In genomic region chr3:160566499-160566898, GRCh38 we compare ENCODE assay signal across 8 cellular contexts. TPM values are rescaled to one million over a fixed set of nuclear protein-coding genes. Genes with fewer than 3 reads are reported as not detected.
A peak's percentile ranks its signal among the peaks of the same experiment; 100 is the strongest.
DNase-seq lines count a peak whose midpoint lies in the region; ATAC-seq and TF ChIP-seq lines count a peak whose summit lies in the region.

No MANE protein-coding gene starts in this region.

- H3K4me3 ChIP-seq in CD8-positive, alpha-beta memory T cell (ENCODE audit: low read length) = peak overlapping the region; percentile 69
- peak overlapping the region; percentile 70 for H3K4me3 ChIP-seq in OCI-LY1 (ENCODE audit: low read depth, low read length, poor library complexity, severe bottlenecking)
- H3K4me3 ChIP-seq in endodermal cell (ENCODE audit: low read length) = peak overlapping the region; percentile 87
- peak overlapping the region; percentile 79 for H3K4me3 ChIP-seq in ovary

- H3K4me3 Mint-ChIP-seq in CD8-positive, alpha-beta memory T cell = peak overlapping the region; percentile 91 to 97 (median 95)
- H3K4me3 Mint-ChIP-seq in endodermal cell = peak overlapping the region; percentile 93

- TF ChIP-seq CTCF in OCI-LY1 (IDR thresholded peaks at IDR 0.05; ENCODE audit: low read length) = no peak
- no peak for TF ChIP-seq CTCF in endodermal cell (conservative IDR thresholded peaks at IDR 0.05)
- no peak for TF ChIP-seq CTCF in ovary (IDR thresholded peaks at IDR 0.05)

- H3K79me2 ChIP-seq in OCI-LY1 (ENCODE audit: insufficient read depth, low read length) = peaks cover 31% of the 10 kb centered on the region

- no peaks in the 10 kb centered on the region for H3K27me3 Mint-ChIP-seq in CD8-positive, alpha-beta memory T cell
- H3K27me3 Mint-ChIP-seq in endodermal cell (ENCODE audit: insufficient read depth) = peaks cover 4% of the 10 kb centered on the region

- peak overlapping the region; percentile 9 to 97 (median 84) for H3K27ac Mint-ChIP-seq in CD8-positive, alpha-beta memory T cell
- no peak overlapping the region for H3K27ac Mint-ChIP-seq in endodermal cell

- intact Hi-C loops in ovary (cut with DNase I) = loop anchor here in 2 of 4 donors (10.0 kb wide), 1 partner anchor 188 kb away; the partner anchor contains the start of gene PPM1L (in 2 of the 2)

- ATAC-seq in HG03460 (IDR thresholded peaks at IDR 0.05; ENCODE audit: unreplicated experiment) = no peak

- H3K27ac ChIP-seq in CD8-positive, alpha-beta memory T cell (ENCODE audit: low read depth, low read length) = peak overlapping the region; percentile 35
- H3K27ac ChIP-seq in OCI-LY1 (ENCODE audit: low read depth, low read length, poor library complexity, severe bottlenecking) (no peak overlapping the region), endodermal cell (ENCODE audit: low read depth, low read length) (no peak overlapping the region), ovary (peak overlapping the region in 1 of 2 donors; percentile 87)

- no peak for TF ChIP-seq EP300 in ovary (IDR thresholded peaks at IDR 0.05)

- CTCF ChIA-PET in CD8-positive, alpha-beta memory T cell (lab: Charles Lee) = no interaction called here

- no peaks in the 10 kb centered on the region for H4K20me1 ChIP-seq in OCI-LY1 (ENCODE audit: insufficient read depth, low read length)

- peaks cover 0 to 15% (median 6%) of the 10 kb centered on the region in 3 donors for H3K36me3 Mint-ChIP-seq in CD8-positive, alpha-beta memory T cell
- H3K36me3 Mint-ChIP-seq in endodermal cell (ENCODE audit: low read depth) = peaks cover 17% of the 10 kb centered on the region

- H3K27me3 ChIP-seq in CD8-positive, alpha-beta memory T cell (ENCODE audit: insufficient read depth, low read length, poor library complexity, severe bottlenecking) = no peaks in the 10 kb centered on the region
- H3K27me3 ChIP-seq in OCI-LY1 (ENCODE audit: insufficient read depth, low read length) (no peaks in the 10 kb centered on the region), endodermal cell (ENCODE audit: control insufficient read depth, insufficient read depth, low read length, poor library complexity, severe bottlenecking) (no peaks in the 10 kb centered on the region), ovary (no peaks in the 10 kb centered on the region)

- DNase-seq in CD8-positive, alpha-beta memory T cell = no peak
- DNase-seq in endodermal cell (no peak), ovary (no peak), hippocampal formation (lab: John Stamatoyannopoulos, UW) (no peak), EL (no peak), COLO829 (ENCODE audit: low spot score) (no peak)

- POLR2A ChIA-PET in CD8-positive, alpha-beta memory T cell (lab: Charles Lee) = interaction anchor here (1.7 to 2.6 kb wide), 2 partner anchors 117 to 188 kb away, joined by 8 to 10 read pairs; partner anchors contain the start of gene TRIM59

- no peaks in the 10 kb centered on the region for H3K9me3 ChIP-seq in CD8-positive, alpha-beta memory T cell (ENCODE audit: low read length)
- no peaks in the 10 kb centered on the region for H3K9me3 ChIP-seq in OCI-LY1 (ENCODE audit: low read length)
- peaks cover 6% of the 10 kb centered on the region for H3K9me3 ChIP-seq in endodermal cell (ENCODE audit: control insufficient read depth, low read length)
- no peaks in the 10 kb centered on the region for H3K9me3 ChIP-seq in ovary

- peak overlapping the region; percentile 77 for H3K4me2 ChIP-seq in OCI-LY1 (ENCODE audit: low read length)

- H2AFZ ChIP-seq in OCI-LY1 (ENCODE audit: low read length) = peak overlapping the region; percentile 20

- no peaks in the 10 kb centered on the region for H3K36me3 ChIP-seq in CD8-positive, alpha-beta memory T cell (ENCODE audit: insufficient read depth, low read length)
- H3K36me3 ChIP-seq in OCI-LY1 (ENCODE audit: insufficient read depth, low read length) (peaks cover 34% of the 10 kb centered on the region), endodermal cell (ENCODE audit: control insufficient read depth, insufficient read depth, low read length) (peaks cover 21% of the 10 kb centered on the region), ovary (no peaks in the 10 kb centered on the region)

- peaks cover 46 to 55% (median 48%) of the 10 kb centered on the region in 3 donors for H3K4me1 Mint-ChIP-seq in CD8-positive, alpha-beta memory T cell
- H3K4me1 Mint-ChIP-seq in endodermal cell = peaks cover 34% of the 10 kb centered on the region

- no peak for TF ChIP-seq POLR2A in ovary (IDR thresholded peaks at IDR 0.05)

- H3F3A ChIP-seq in OCI-LY1 (ENCODE audit: insufficient read depth, low read length) = no peaks in the 10 kb centered on the region

- no peaks in the 10 kb centered on the region for H3K9me2 ChIP-seq in OCI-LY1 (ENCODE audit: low read depth, low read length)

- peaks cover 43% of the 10 kb centered on the region for H3K4me1 ChIP-seq in CD8-positive, alpha-beta memory T cell (ENCODE audit: insufficient read depth, low read length)
- H3K4me1 ChIP-seq in OCI-LY1 (ENCODE audit: insufficient read depth, low read length, severe bottlenecking) = peaks cover 42% of the 10 kb centered on the region
- no peaks in the 10 kb centered on the region for H3K4me1 ChIP-seq in endodermal cell (ENCODE audit: control insufficient read depth, insufficient read depth, low read length)
- peaks cover 4% of the 10 kb centered on the region for H3K4me1 ChIP-seq in ovary (ENCODE audit: insufficient read depth)

- H3K9ac ChIP-seq in OCI-LY1 (ENCODE audit: low read length) (peak overlapping the region; percentile 77), endodermal cell (ENCODE audit: extremely low read depth, low read length, poor library complexity, severe bottlenecking) (peak overlapping the region; percentile 65)

- WGBS in endodermal cell (ENCODE audit: insufficient coverage in 1 of 2, insufficient read length in 1 of 2), 2 experiments = 26 to 31% methylated on average over 9 to 10 of the region's 10 CpGs
- WGBS in ovary, 3 donors = 13 to 28% (median 25%) methylated on average over 10 of the region's 10 CpGs

- H3K9me3 Mint-ChIP-seq in CD8-positive, alpha-beta memory T cell = peaks cover 0 to 1% (median 0%) of the 10 kb centered on the region in 5 donors
- H3K9me3 Mint-ChIP-seq in endodermal cell = peaks cover 1% of the 10 kb centered on the region

RNA-seq across cellular contexts. Expression of gene KPNA4, which starts 1.1 kb away (rescaled TPM):
- 10 to 100 TPM; 72.7 to 86.5 TPM for total RNA-seq in CD8-positive, alpha-beta memory T cell
- polyA plus RNA-seq in CD8-positive, alpha-beta memory T cell = 10.3 TPM
- total RNA-seq in endodermal cell (10 to 100 TPM; 65.2 to 73.0 TPM), ovary (10 to 100 TPM; 16.2 to 64.0 (median 50.7) TPM)
- 33.9 TPM for polyA plus RNA-seq in endodermal cell (2013, experiment 1 of 2)
- polyA plus RNA-seq in endodermal cell (2013, experiment 2 of 2) = 32.1 TPM
- polyA plus RNA-seq in ovary = 10 to 100 TPM; 11.4 to 20.3 TPM
